ENCODE assay signal across 24 cellular contexts in genomic region chr17:73776978-73777567, GRCh38.
"Had no signal": no experiment of that assay in that cellular context is flagged by ENCODE, and none has a peak within 500 bp of the region (broad histone marks: within the 10 kb centered on the region; RNA-seq: fewer than 3 reads in every experiment).

No MANE protein-coding gene starts in this region.

- H3K9me2 ChIP-seq: SK-N-SH had no signal

- H3K4me2 ChIP-seq: SK-N-SH had no signal

- H3K4me3 Mint-ChIP-seq: activated naive CD4-positive, alpha-beta T cell treated with anti-CD3 and anti-CD28 coated beads for 36 hours; activated T-cell treated with anti-CD3 and anti-CD28 coated beads, Interleukin-2, amount 50 U/mL, for 4 hours; endodermal cell; nephron progenitor cell; T-cell had no signal

- H3K9me3 ChIP-seq: body of pancreas, colonic mucosa, ovary, SK-N-SH, tibial artery, vagina had no signal

- H3K4me1 ChIP-seq: body of pancreas, colonic mucosa, vagina had no signal

- H3K4me3 ChIP-seq: body of pancreas, colonic mucosa, heart right ventricle, ovary, tibial artery, vagina had no signal

- H3K36me3 Mint-ChIP-seq: T-cell had no signal

- H3K9me3 Mint-ChIP-seq: activated naive CD4-positive, alpha-beta T cell treated with anti-CD3 and anti-CD28 coated beads for 36 hours; activated T-cell treated with anti-CD3 and anti-CD28 coated beads, Interleukin-2, amount 50 U/mL, for 4 hours; T-cell had no signal

- H3K27me3 ChIP-seq: body of pancreas, colonic mucosa, ovary, vagina had no signal

- H3K27ac Mint-ChIP-seq: activated naive CD4-positive, alpha-beta T cell treated with anti-CD3 and anti-CD28 coated beads for 36 hours; endodermal cell; nephron progenitor cell; T-cell had no signal

- DNase-seq: activated CD4-positive, alpha-beta T cell treated with anti-CD3 and anti-CD28 coated beads, Interleukin-2, amount 50 U/mL, for 1 hour; activated CD8-positive, alpha-beta memory T cell treated with anti-CD3 and anti-CD28 coated beads, Interleukin-2, amount 50 U/mL, for 4 hours; activated naive CD4-positive, alpha-beta T cell treated with anti-CD3 and anti-CD28 coated beads for 36 hours; activated T-cell treated with anti-CD3 and anti-CD28 coated beads, Interleukin-2, amount 50 U/mL, for 4 hours; body of pancreas; central memory CD4-positive, alpha-beta T cell; colonic mucosa; endodermal cell; heart right ventricle; midbrain; nephron progenitor cell; ovary; SK-N-SH; stimulated activated CD4-positive, alpha-beta T cell treated with anti-CD3 and anti-CD28 coated beads, Interleukin-12 subunit alpha, Interleukin-12 subunit beta, amount 100 ng/mL, for 4 hours; stimulated activated CD4-positive, alpha-beta T cell treated with anti-CD3 and anti-CD28 coated beads, Interleukin-1b, Interleukin-23, amount 100 ng/mL, for 48 hours; stimulated activated CD8-positive, alpha-beta memory T cell treated with anti-CD3 and anti-CD28 coated beads, Interleukin-4, amount 100 ng/mL, for 48 hours; stimulated activated naive CD8-positive, alpha-beta T cell treated with anti-CD3 and anti-CD28 coated beads, Interleukin-15, Interleukin-2, amounts not matched to agents 100 U/mL and 50 U/mL, for 24 hours; substantia nigra; T-cell; T1000; tibial artery had no signal

- ATAC-seq: activated CD4-positive, CD25-positive, alpha-beta regulatory T cell treated with anti-CD3 and anti-CD28 coated beads, Interleukin-2, amount 50 U/mL, for 24 hours; activated T-cell treated with anti-CD3 and anti-CD28 coated beads, Interleukin-2, amount 50 U/mL, for 4 hours; body of pancreas; stimulated activated naive CD8-positive, alpha-beta T cell treated with anti-CD3 and anti-CD28 coated beads, Interleukin-15, Interleukin-2, amounts not matched to agents 100 U/mL and 50 U/mL, for 24 hours; T-cell had no signal

- H3K27ac ChIP-seq: body of pancreas, colonic mucosa, epithelial cell of prostate, heart right ventricle, ovary, tibial artery, vagina had no signal

- H3K36me3 ChIP-seq: colonic mucosa, heart right ventricle, ovary, tibial artery, vagina had no signal

- H3K9ac ChIP-seq: SK-N-SH had no signal
